Comparison of ENCODE assay signal across 8 cellular contexts in the genomic region with DNA sequence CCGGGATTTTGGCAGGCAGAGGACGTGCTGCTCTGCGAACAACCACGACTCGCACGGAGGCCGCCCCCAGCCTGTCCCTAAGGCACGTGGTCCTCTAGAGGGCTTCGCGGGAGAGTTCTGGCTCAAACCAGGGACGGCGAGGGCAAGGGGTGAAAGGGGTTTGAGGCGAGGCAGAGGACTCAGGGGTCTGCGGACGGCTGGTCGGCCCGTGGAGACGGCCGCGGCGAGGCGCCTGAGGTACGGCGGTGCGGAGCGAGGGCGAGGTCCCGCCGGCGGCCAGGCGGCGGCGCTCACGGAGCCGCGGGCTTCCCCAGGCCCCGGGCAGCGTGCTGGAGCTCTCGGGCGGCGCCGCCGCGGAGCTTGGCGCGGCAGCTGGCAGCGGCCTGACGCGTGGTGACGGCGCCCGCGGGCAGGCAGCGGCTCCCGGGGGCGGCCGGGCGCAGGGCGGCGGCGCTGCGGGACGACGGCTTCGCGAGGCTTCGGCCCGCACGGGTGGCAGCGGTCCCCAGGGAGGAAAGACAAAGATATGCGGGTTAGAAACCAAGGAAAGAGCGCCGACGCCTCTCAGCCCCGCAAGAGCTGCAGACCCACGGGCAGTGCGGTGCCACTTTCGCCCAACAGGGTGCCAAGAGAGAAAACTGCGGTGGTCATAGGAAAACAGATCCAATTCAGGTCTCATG. TPM values are rescaled to one million over a fixed set of nuclear protein-coding genes. Genes with fewer than 3 reads are reported as not detected.
DNase-seq lines count a peak whose midpoint lies in the region; ATAC-seq and TF ChIP-seq lines count a peak whose summit lies in the region.

No MANE protein-coding gene starts in this region.

- H3K79me2 ChIP-seq in parathyroid adenoma, result no peaks in the 10 kb centered on the region

- H3K9ac ChIP-seq in parathyroid adenoma, result no peak overlapping the region

- H3K27me3 ChIP-seq in gastroesophageal sphincter (no peaks in the 10 kb centered on the region), parathyroid adenoma (ENCODE audit: control insufficient read depth, insufficient read depth, low read length) (no peaks in the 10 kb centered on the region), tibial nerve (no peaks in the 10 kb centered on the region)

- TF ChIP-seq EP300 in gastroesophageal sphincter (IDR thresholded peaks at IDR 0.05) (no peak), tibial nerve (IDR thresholded peaks at IDR 0.05) (no peak)

- TF ChIP-seq POLR2A in gastroesophageal sphincter (IDR thresholded peaks at IDR 0.05) (no peak), tibial nerve (IDR thresholded peaks at IDR 0.05) (no peak)

- peak overlapping the region; percentile 81 for H2AFZ ChIP-seq in parathyroid adenoma

- peak overlapping the region; percentile 71 for H3K4me2 ChIP-seq in parathyroid adenoma (ENCODE audit: low read length)

- H3K9me3 ChIP-seq in gastroesophageal sphincter, result peaks cover 0 to 3% (median 0%) of the 10 kb centered on the region in 3 donors
- no peaks in the 10 kb centered on the region for H3K9me3 ChIP-seq in parathyroid adenoma (ENCODE audit: control insufficient read depth, low read length)
- peaks cover 0 to 4% (median 1%) of the 10 kb centered on the region in 4 donors for H3K9me3 ChIP-seq in tibial nerve

- 0 to 10% methylated on average over 1 to 16 of the region's 79 CpGs for WGBS in gastroesophageal sphincter (ENCODE audit: low coverage in 1 of 2), 2 donors
- 6 to 10% methylated on average over 47 to 60 of the region's 79 CpGs for whole genome bisulfite sequencing in tibial nerve, 2 donors

- no peak overlapping the region for H3K27ac ChIP-seq in gastroesophageal sphincter
- H3K27ac ChIP-seq in parathyroid adenoma, result no peak overlapping the region
- no peak overlapping the region for H3K27ac ChIP-seq in tibial nerve

- ATAC-seq in GM21360 (IDR thresholded peaks at IDR 0.05; ENCODE audit: unreplicated experiment) (peak; percentile 97), gastroesophageal sphincter (peak; percentile 96)

- H3K4me3 ChIP-seq in gastroesophageal sphincter (peak overlapping the region in 1 of 2 donors; percentile 45), parathyroid adenoma (ENCODE audit: low read depth, low read length) (peak overlapping the region; percentile 18), tibial nerve (peak overlapping the region in 3 of 4 donors; percentile 14 to 44 (median 41))

- DNase-seq in COLO668 (lab: John Stamatoyannopoulos, UW; ENCODE audit: unreplicated experiment) (peak; percentile 88), HUDEP-2 (lab: John Stamatoyannopoulos, UW; ENCODE audit: unreplicated experiment in 76 of 76) (peak in 63 of 76 experiments; percentile 14 to 79 (median 53)), RKO (ENCODE audit: low spot score) (peak; percentile 54), tibial nerve (ENCODE audit: low spot score in 2 of 2) (no peak)
- DNase-seq in activated naive CD4-positive, alpha-beta T cell (lab: John Stamatoyannopoulos, UW), result peak; percentile 24 to 70 (median 39)

- TF ChIP-seq CTCF in gastroesophageal sphincter (IDR thresholded peaks at IDR 0.05) (peak in 3 of 4 experiments; percentile 47 to 61 (median 61)), parathyroid adenoma (IDR thresholded peaks at IDR 0.05) (peak; percentile 17), tibial nerve (IDR thresholded peaks at IDR 0.05) (peak; percentile 37 to 75 (median 66))

- H3K36me3 ChIP-seq in gastroesophageal sphincter, result peaks cover 0 to 4% of the 10 kb centered on the region in 2 donors
- no peaks in the 10 kb centered on the region for H3K36me3 ChIP-seq in parathyroid adenoma (ENCODE audit: control insufficient read depth, insufficient read depth, low read length)
- H3K36me3 ChIP-seq in tibial nerve, result no peaks in the 10 kb centered on the region

- H3K4me1 ChIP-seq in gastroesophageal sphincter (peaks cover 0 to 10% (median 3%) of the 10 kb centered on the region in 3 donors), parathyroid adenoma (no peaks in the 10 kb centered on the region), tibial nerve (peaks cover 0 to 9% (median 2%) of the 10 kb centered on the region in 4 donors)

RNA-seq across cellular contexts. Expression of gene ZNF800, which starts 44.8 kb away (rescaled TPM):
- total RNA-seq in gastroesophageal sphincter (10 to 100 TPM; 33.8 to 37.3 (median 35.1) TPM), tibial nerve (10 to 100 TPM; 27.3 to 50.0 (median 33.9) TPM)

Comparison
In these comparisons a context has a peak if more than half of its experiments do, and no peak if none do; other contexts are left out.
1. DNase-seq: peak in COLO668 (single experiment), HUDEP-2 (63 of 76), RKO (single experiment) and activated naive CD4-positive, alpha-beta T cell (4 of 4); none in tibial nerve (0 of 2).
2. Peak in every context shown above with its lines, with median percentiles within 50 percentile points of each other: CTCF ChIP-seq.